In genomic region chr14:41674511-41674971, GRCh38 we compare ENCODE assay signal across 4 cellular contexts.
DNase-seq lines count a peak whose midpoint lies in the region; ATAC-seq, FAIRE-seq and TF ChIP-seq lines count a peak whose summit lies in the region.
"Not testable (repeated sequence)": the region's sequence is repeated elsewhere in the genome, so short reads cannot be mapped to it uniquely, and the experiment has no call there.

No MANE protein-coding gene starts in this region.

- not testable (repeated sequence) for H3K9me3 ChIP-seq in right cardiac atrium (ENCODE audit: control insufficient read depth, low read length); kidney (ENCODE audit: control insufficient read depth in 1 of 2, low read length in 2 of 2)

- H3K4me1 ChIP-seq in right cardiac atrium (ENCODE audit: control insufficient read depth, insufficient read depth, low read length); kidney (ENCODE audit: control insufficient read depth in 1 of 2, insufficient read depth in 1 of 2, low read depth in 1 of 2, low read length in 2 of 2): not testable (repeated sequence)

- not testable (repeated sequence) for H3K27ac ChIP-seq in right cardiac atrium (ENCODE audit: low read length); kidney (ENCODE audit: low read depth in 2 of 2, low read length in 2 of 2)

- not testable (repeated sequence) for TF ChIP-seq CTCF in glutamatergic neuron (IDR thresholded peaks at IDR 0.05; ENCODE audit: partially characterized antibody, unreplicated experiment); kidney (IDR thresholded peaks at IDR 0.05; ENCODE audit: borderline replicate concordance, extremely low read depth, insufficient read depth)

- not testable (repeated sequence) for H3K36me3 ChIP-seq in kidney (ENCODE audit: control insufficient read depth in 1 of 2, insufficient read depth in 2 of 2, low read length in 2 of 2)

- intact Hi-C loops in right cardiac atrium (cut with DNase I); kidney (cut with DNase I); posterior vena cava (cut with DNase I): not testable (repeated sequence)

- not testable (repeated sequence) for ATAC-seq in right cardiac atrium

- not testable (repeated sequence) for H3K4me1 Mint-ChIP-seq in glutamatergic neuron (ENCODE audit: low read depth, unreplicated experiment)

- not testable (repeated sequence) for H3K4me3 ChIP-seq in right cardiac atrium (ENCODE audit: low read length); kidney (ENCODE audit: low read length in 2 of 2)

- H3K27me3 Mint-ChIP-seq in glutamatergic neuron (ENCODE audit: unreplicated experiment): not testable (repeated sequence)

- peak; percentile 23 for DNase-seq in glutamatergic neuron
- DNase-seq in right cardiac atrium: peak in 2 of 3 donors; percentile 38 to 53
- DNase-seq in kidney: peak; percentile 73
- DNase-seq in posterior vena cava (ENCODE audit: low spot score): peak; percentile 66

- H3K27ac Mint-ChIP-seq in glutamatergic neuron (ENCODE audit: unreplicated experiment): not testable (repeated sequence)

- H3K36me3 Mint-ChIP-seq in glutamatergic neuron (ENCODE audit: unreplicated experiment): peaks cover 17% of the 10 kb centered on the region

- FAIRE-seq in kidney (lab: Jason Lieb, UNC): not testable (repeated sequence)

- 95% methylated on average over 37 of the region's 37 CpGs for WGBS in right cardiac atrium

- H3K4me3 Mint-ChIP-seq in glutamatergic neuron (ENCODE audit: unreplicated experiment): not testable (repeated sequence)

- H3K9me3 Mint-ChIP-seq in glutamatergic neuron (ENCODE audit: unreplicated experiment): not testable (repeated sequence)

- H3K27me3 ChIP-seq in right cardiac atrium (ENCODE audit: control insufficient read depth, insufficient read depth): not testable (repeated sequence)

- not testable (repeated sequence) for H3K9ac ChIP-seq in kidney (ENCODE audit: low read length in 2 of 2)

Comparison
In these comparisons a context has a peak if more than half of its experiments do, and no peak if none do; other contexts are left out.
1. DNase-seq: peak in every context shown above with its lines; median percentile 73 in kidney; 66 in posterior vena cava; 46 in right cardiac atrium; 23 in glutamatergic neuron.